Comparison of ENCODE assay signal across 8 cellular contexts in the genomic region with DNA sequence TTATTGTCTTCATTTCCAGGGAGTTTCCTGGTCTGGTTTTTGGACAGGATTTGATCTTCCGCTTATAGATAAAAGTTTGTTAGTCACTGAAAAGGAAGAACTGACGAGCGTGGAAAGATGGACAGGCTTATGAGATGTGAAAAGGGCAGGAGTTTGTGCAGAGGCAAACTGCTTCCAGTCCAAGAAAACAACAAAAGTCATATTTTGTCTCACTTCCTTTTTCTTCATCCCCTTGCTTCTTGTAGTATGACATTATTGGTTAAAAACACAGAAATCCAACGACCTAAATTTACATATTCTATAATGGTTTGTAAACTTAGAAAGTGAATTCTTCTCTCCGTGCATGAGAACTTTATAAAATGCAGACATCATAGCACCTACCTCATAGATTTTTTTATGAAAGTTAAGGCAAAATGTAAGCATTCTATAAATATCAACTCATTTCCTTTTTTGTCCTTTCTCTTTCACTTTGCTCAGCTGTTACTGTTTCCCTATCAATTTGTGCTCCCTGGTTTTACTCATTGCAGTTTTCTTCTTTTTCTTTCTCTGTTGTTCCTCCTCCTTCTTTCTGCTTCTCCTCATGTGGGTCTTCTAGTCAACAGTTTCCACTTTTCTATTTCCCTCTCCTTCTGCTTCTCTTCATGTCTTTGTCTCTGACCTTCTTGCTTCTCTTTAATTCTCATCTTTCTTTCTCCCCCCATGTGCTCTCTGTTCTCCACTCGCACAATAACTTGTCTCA.
DNase-seq lines count a peak whose midpoint lies in the region; ATAC-seq, FAIRE-seq and TF ChIP-seq lines count a peak whose summit lies in the region.

No MANE protein-coding gene starts in this region.

- FAIRE-seq in pancreas (lab: Jason Lieb, UNC), result no peak

- 70 to 79% methylated on average over 6 of the region's 6 CpGs for WGBS in pancreas, 2 donors

- no TSS peak for BruUV-seq in Caco-2 (replicated peaks; lab: Mats Ljungman, UMichigan)

- POLR2A ChIA-PET in Caco-2 (lab: Charles Lee), result no interaction called here

- peak overlapping the region; percentile 3 to 69 for H3K4me3 Mint-ChIP-seq in activated T-cell treated with anti-CD3 and anti-CD28 coated beads, Interleukin-2, amount 50 U/mL, for 72 hours
- peak overlapping the region; percentile 36 for H3K4me3 Mint-ChIP-seq in stimulated activated effector memory CD8-positive, alpha-beta T cell treated with anti-CD3 and anti-CD28 coated beads, Interleukin-12 subunit alpha, Interleukin-12 subunit beta, amount 100 ng/mL, for 72 hours
- H3K4me3 Mint-ChIP-seq in Caco-2 (ENCODE audit: unreplicated experiment), result no peak overlapping the region

- H3K36me3 ChIP-seq in SU-DHL-6 (ENCODE audit: low read length) (no peaks in the 10 kb centered on the region), pancreas (no peaks in the 10 kb centered on the region), Caco-2 (ENCODE audit: control insufficient read depth, insufficient read depth, low read length) (no peaks in the 10 kb centered on the region)

- H3K27me3 Mint-ChIP-seq in activated T-cell treated with anti-CD3 and anti-CD28 coated beads, Interleukin-2, amount 50 U/mL, for 72 hours (ENCODE audit: low read depth), result no peaks in the 10 kb centered on the region
- no peaks in the 10 kb centered on the region for H3K27me3 Mint-ChIP-seq in Caco-2 (ENCODE audit: insufficient read depth, unreplicated experiment)

- H4K20me1 ChIP-seq in SU-DHL-6 (ENCODE audit: low read depth, low read length), result no peaks in the 10 kb centered on the region

- TF ChIP-seq CTCF in SU-DHL-6 (IDR thresholded peaks at IDR 0.05; ENCODE audit: insufficient read depth, low read length, poor library complexity, severe bottlenecking) (no peak), pancreas (IDR thresholded peaks at IDR 0.05) (no peak), Caco-2 (IDR thresholded peaks at IDR 0.05; ENCODE audit: insufficient read depth in 1 of 2, low read depth in 1 of 2, low read length in 1 of 2, severe bottlenecking in 1 of 2, unreplicated experiment in 1 of 2) (no peak)

- ATAC-seq in activated T-cell treated with anti-CD3 and anti-CD28 coated beads, Interleukin-2, amount 50 U/mL, for 72 hours (replicated peaks in 1 of 2), result peak in 1 of 2 donors; percentile 41
- ATAC-seq in HG02970 (IDR thresholded peaks at IDR 0.05; ENCODE audit: low FRiP score, unreplicated experiment) (peak; percentile 93), pancreas (no peak)
- peak; percentile 11 for ATAC-seq in stimulated activated effector memory CD8-positive, alpha-beta T cell treated with anti-CD3 and anti-CD28 coated beads, Interleukin-12 subunit alpha, Interleukin-12 subunit beta, amount 100 ng/mL, for 72 hours

- H3K9me2 ChIP-seq in SU-DHL-6 (replicated peaks; ENCODE audit: insufficient read depth, low read length), result no peaks in the 10 kb centered on the region

- CTCF ChIA-PET in Caco-2 (lab: Charles Lee), result no interaction called here

- H3K4me1 ChIP-seq in pancreas (no peaks in the 10 kb centered on the region), Caco-2 (no peaks in the 10 kb centered on the region)

- H3K27ac ChIP-seq in SU-DHL-6 (ENCODE audit: low read depth, low read length) (no peak overlapping the region), pancreas (no peak overlapping the region)

- intact Hi-C loops in pancreas (cut with DNase I), result no loop called here
- intact Hi-C loops in Caco-2 (cut with micrococcal nuclease; ENCODE audit: unreplicated experiment), result no loop called here

- H3K79me2 ChIP-seq in SU-DHL-6 (ENCODE audit: insufficient read depth, low read length), result no peaks in the 10 kb centered on the region

- H3K4me3 ChIP-seq in SU-DHL-6 (ENCODE audit: insufficient read depth, low read length, poor library complexity, severe bottlenecking), result no peak overlapping the region
- no peak overlapping the region for H3K4me3 ChIP-seq in pancreas
- H3K4me3 ChIP-seq in Caco-2 (ENCODE audit: low read depth, low read length), result no peak overlapping the region

- H3K27me3 ChIP-seq in SU-DHL-6 (ENCODE audit: low read length), result no peaks in the 10 kb centered on the region
- no peaks in the 10 kb centered on the region for H3K27me3 ChIP-seq in pancreas
- no peaks in the 10 kb centered on the region for H3K27me3 ChIP-seq in Caco-2 (replicated peaks; ENCODE audit: control insufficient read depth, insufficient read depth, low read length)

- peaks cover 0 to 2% of the 10 kb centered on the region in 2 donors for H3K9me3 Mint-ChIP-seq in activated T-cell treated with anti-CD3 and anti-CD28 coated beads, Interleukin-2, amount 50 U/mL, for 72 hours
- H3K9me3 Mint-ChIP-seq in stimulated activated effector memory CD8-positive, alpha-beta T cell treated with anti-CD3 and anti-CD28 coated beads, Interleukin-12 subunit alpha, Interleukin-12 subunit beta, amount 100 ng/mL, for 72 hours, result no peaks in the 10 kb centered on the region
- H3K9me3 Mint-ChIP-seq in Caco-2 (ENCODE audit: unreplicated experiment), result peaks cover 10% of the 10 kb centered on the region

- DNase-seq in activated T-cell treated with anti-CD3 and anti-CD28 coated beads, Interleukin-2, amount 50 U/mL, for 72 hours, result no peak
- no peak for DNase-seq in activated T-cell treated with anti-CD3 and anti-CD28 coated beads, Interleukin-2, amount 50 U/mL, for 1 hour
- no peak for DNase-seq in stimulated activated effector memory CD8-positive, alpha-beta T cell treated with anti-CD3 and anti-CD28 coated beads, Interleukin-12 subunit alpha, Interleukin-12 subunit beta, amount 100 ng/mL, for 72 hours (ENCODE audit: low spot score in 2 of 2)
- DNase-seq in pancreas (no peak), Caco-2 (no peak)
- DNase-seq in activated CD4-positive, alpha-beta T cell treated with anti-CD3 and anti-CD28 coated beads for 48 hours, result no peak

- H3K9me3 ChIP-seq in SU-DHL-6 (ENCODE audit: insufficient read depth, low read length), result no peaks in the 10 kb centered on the region
- H3K9me3 ChIP-seq in pancreas, result no peaks in the 10 kb centered on the region
- H3K9me3 ChIP-seq in Caco-2, result no peaks in the 10 kb centered on the region

- peak overlapping the region; percentile 18 for H3K4me2 ChIP-seq in SU-DHL-6 (ENCODE audit: low read depth, low read length, poor library complexity, severe bottlenecking)

- H2AFZ ChIP-seq in SU-DHL-6 (ENCODE audit: low read depth, low read length, severe bottlenecking), result no peak overlapping the region

- no peaks in the 10 kb centered on the region for H3K36me3 Mint-ChIP-seq in activated T-cell treated with anti-CD3 and anti-CD28 coated beads, Interleukin-2, amount 50 U/mL, for 72 hours (ENCODE audit: insufficient read depth in 2 of 2)
- no peaks in the 10 kb centered on the region for H3K36me3 Mint-ChIP-seq in stimulated activated effector memory CD8-positive, alpha-beta T cell treated with anti-CD3 and anti-CD28 coated beads, Interleukin-12 subunit alpha, Interleukin-12 subunit beta, amount 100 ng/mL, for 72 hours
- peaks cover 5% of the 10 kb centered on the region for H3K36me3 Mint-ChIP-seq in Caco-2 (ENCODE audit: insufficient read depth, unreplicated experiment)

- peaks cover 5% of the 10 kb centered on the region for H3K4me1 Mint-ChIP-seq in activated T-cell treated with anti-CD3 and anti-CD28 coated beads, Interleukin-2, amount 50 U/mL, for 72 hours (ENCODE audit: low read depth)
- peaks cover 17% of the 10 kb centered on the region for H3K4me1 Mint-ChIP-seq in stimulated activated effector memory CD8-positive, alpha-beta T cell treated with anti-CD3 and anti-CD28 coated beads, Interleukin-12 subunit alpha, Interleukin-12 subunit beta, amount 100 ng/mL, for 72 hours
- H3K4me1 Mint-ChIP-seq in Caco-2 (ENCODE audit: low read depth, unreplicated experiment), result peaks cover 11% of the 10 kb centered on the region

- peak overlapping the region; percentile 38 for H3K27ac Mint-ChIP-seq in activated T-cell treated with anti-CD3 and anti-CD28 coated beads, Interleukin-2, amount 50 U/mL, for 72 hours
- peak overlapping the region; percentile 9 for H3K27ac Mint-ChIP-seq in stimulated activated effector memory CD8-positive, alpha-beta T cell treated with anti-CD3 and anti-CD28 coated beads, Interleukin-12 subunit alpha, Interleukin-12 subunit beta, amount 100 ng/mL, for 72 hours
- no peak overlapping the region for H3K27ac Mint-ChIP-seq in Caco-2 (ENCODE audit: unreplicated experiment)

- no peak overlapping the region for H3K9ac ChIP-seq in SU-DHL-6 (ENCODE audit: low read length)

- H3F3A ChIP-seq in SU-DHL-6 (ENCODE audit: insufficient read depth), result no peaks in the 10 kb centered on the region

Comparison
In these comparisons a context has a peak if more than half of its experiments do, and no peak if none do; other contexts are left out.
1. ATAC-seq: peak in HG02970 (single experiment) and stimulated activated effector memory CD8-positive, alpha-beta T cell treated with anti-CD3 and anti-CD28 coated beads, Interleukin-12 subunit alpha, Interleukin-12 subunit beta, amount 100 ng/mL, for 72 hours (single experiment); none in pancreas (0 of 4).